ENCODE assay signal across 8 cellular contexts in the genomic region with DNA sequence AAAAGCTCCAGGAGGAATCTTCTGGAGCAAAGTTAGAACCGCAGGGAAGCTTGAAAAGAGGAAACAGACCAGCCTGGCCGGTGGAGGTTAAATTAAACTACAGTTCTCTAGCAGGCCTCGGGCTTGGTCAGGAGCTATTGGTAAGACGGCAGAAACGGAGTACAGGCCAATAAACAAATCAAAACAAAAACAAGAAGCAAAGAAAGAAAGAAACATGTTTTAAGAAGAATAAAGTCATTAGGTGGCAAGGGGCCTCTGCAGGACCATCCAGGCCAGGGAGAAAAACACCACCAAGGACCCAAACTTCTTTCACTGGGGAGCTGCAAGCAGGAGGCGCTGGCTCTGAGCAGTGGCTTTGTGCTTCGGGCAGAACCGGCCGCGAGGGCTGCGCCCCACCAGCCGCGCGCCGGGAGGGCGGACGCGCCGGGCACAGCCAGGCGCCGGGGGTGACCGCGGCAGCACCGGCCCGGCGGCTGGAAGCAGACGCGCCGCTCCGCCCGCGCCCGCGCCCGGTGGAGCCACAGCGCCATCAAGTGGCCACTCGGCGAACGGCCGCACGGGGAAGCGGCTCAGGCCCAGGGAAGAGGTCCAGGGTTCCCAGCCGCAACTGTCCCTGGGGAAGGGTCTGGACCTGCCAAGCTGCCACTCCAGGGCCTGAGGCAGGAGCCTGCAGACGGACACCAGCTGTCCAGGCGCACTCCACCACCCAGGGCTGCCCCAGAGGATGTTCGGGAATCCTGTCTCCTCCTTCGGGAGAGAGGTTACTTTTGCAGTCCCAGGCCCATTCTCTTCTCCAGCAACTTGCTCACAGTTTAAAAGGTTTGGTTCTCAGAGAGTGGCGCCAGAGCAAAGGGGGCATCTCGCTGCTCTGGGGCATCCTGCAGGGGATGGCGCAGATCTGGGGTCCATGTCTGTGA.
DNase-seq lines count a peak whose midpoint lies in the region; ATAC-seq and TF ChIP-seq lines count a peak whose summit lies in the region.

No MANE protein-coding gene starts in this region.

- CTCF ChIA-PET in GM10248 (lab: Yijun Ruan, JAX): interaction anchor here (0.6 to 3.1 kb wide), 31 partner anchors 8 to 1773 kb away, joined by 3 to 22 read pairs (median 4); partner anchors contain the start of gene SOX9

- H3K27ac Mint-ChIP-seq in progenitor cell of endocrine pancreas: peak overlapping the region; percentile 25

- peak overlapping the region; percentile 73 for H3K9ac ChIP-seq in adipocyte (ENCODE audit: low read length)

- H3K4me3 ChIP-seq in adipocyte (ENCODE audit: low read length): peak overlapping the region; percentile 72
- H3K4me3 ChIP-seq in heart right ventricle: peak overlapping the region in 5 of 10 donors; percentile 21 to 30 (median 24)

- DNase-seq in GM10248 (ENCODE audit: extremely low spot score): peak; percentile 89
- DNase-seq in H4 (ENCODE audit: low spot score): peak; percentile 81
- DNase-seq in LoVo (ENCODE audit: low spot score): peak; percentile 30
- DNase-seq in SKM-1 (lab: John Stamatoyannopoulos, UW; ENCODE audit: unreplicated experiment): peak; percentile 22
- peak; percentile 86 for DNase-seq in adipocyte (ENCODE audit: low read depth)
- peak; percentile 61 to 80 for DNase-seq in heart right ventricle
- peak; percentile 84 for DNase-seq in progenitor cell of endocrine pancreas (ENCODE audit: low spot score, unreplicated experiment)

- no peaks in the 10 kb centered on the region for H3K9me3 ChIP-seq in adipocyte (ENCODE audit: control insufficient read depth, low read length)
- peaks cover 0 to 7% (median 0%) of the 10 kb centered on the region in 11 donors for H3K9me3 ChIP-seq in heart right ventricle

- H3K36me3 Mint-ChIP-seq in progenitor cell of endocrine pancreas (ENCODE audit: insufficient read depth): peaks cover 19% of the 10 kb centered on the region

- peaks cover 6% of the 10 kb centered on the region for H3K9me3 Mint-ChIP-seq in progenitor cell of endocrine pancreas (ENCODE audit: low read depth)

- WGBS in heart right ventricle, 2 donors: 11% methylated on average over 50 of the region's 50 CpGs

- H3K4me1 Mint-ChIP-seq in progenitor cell of endocrine pancreas (ENCODE audit: low read depth): peaks cover 16% of the 10 kb centered on the region

- TF ChIP-seq CTCF in GM10248 (IDR thresholded peaks at IDR 0.05; ENCODE audit: control extremely low read depth, extremely low read depth, low read depth, missing control alignments): peak; percentile 97
- TF ChIP-seq CTCF in heart right ventricle (IDR thresholded peaks at IDR 0.05): peak; percentile 79 to 98 (median 87)
- TF ChIP-seq CTCF in progenitor cell of endocrine pancreas (IDR thresholded peaks at IDR 0.05; ENCODE audit: unreplicated experiment): peak; percentile 84

- intact Hi-C loops in heart right ventricle (cut with DNase I): loop anchor here (2.0 to 10.0 kb wide), 15 partner anchors 415 to 1905 kb away; partner anchors contain the start of gene SOX9 (in 3 of the 10)

- H3K27me3 ChIP-seq in adipocyte (replicated peaks; ENCODE audit: control insufficient read depth, insufficient read depth, low read length): no peaks in the 10 kb centered on the region
- H3K27me3 ChIP-seq in heart right ventricle: peaks cover 0 to 19% (median 12%) of the 10 kb centered on the region in 7 donors

- ATAC-seq in heart right ventricle (peak; percentile 91 to 98 (median 94)), HG03439 (IDR thresholded peaks at IDR 0.05; ENCODE audit: unreplicated experiment) (no peak)

- no peaks in the 10 kb centered on the region for H3K27me3 Mint-ChIP-seq in progenitor cell of endocrine pancreas

- POLR2A ChIA-PET in GM10248 (lab: Yijun Ruan, JAX): no interaction called here

- peak overlapping the region in 3 of 10 donors; percentile 31 to 63 (median 50) for H3K27ac ChIP-seq in heart right ventricle

- peaks cover 14% of the 10 kb centered on the region for H3K4me1 ChIP-seq in adipocyte (ENCODE audit: control insufficient read depth, insufficient read depth, low read length)
- peaks cover 0 to 10% (median 4%) of the 10 kb centered on the region in 9 donors for H3K4me1 ChIP-seq in heart right ventricle

- peak overlapping the region; percentile 47 for H3K4me3 Mint-ChIP-seq in progenitor cell of endocrine pancreas (ENCODE audit: low read depth)

- H3K36me3 ChIP-seq in adipocyte (ENCODE audit: control insufficient read depth, insufficient read depth, low read length, severe bottlenecking) (no peaks in the 10 kb centered on the region), heart right ventricle (no peaks in the 10 kb centered on the region)

Comparison
In these comparisons a context has a peak if more than half of its experiments do, and no peak if none do; other contexts are left out.
1. DNase-seq: peak in every context shown above with its lines; median percentile 89 in GM10248; 86 in adipocyte; 84 in progenitor cell of endocrine pancreas; 81 in H4; 70 in heart right ventricle; 30 in LoVo; 22 in SKM-1.